ENCODE assay signal across 2 cellular contexts in the genomic region with DNA sequence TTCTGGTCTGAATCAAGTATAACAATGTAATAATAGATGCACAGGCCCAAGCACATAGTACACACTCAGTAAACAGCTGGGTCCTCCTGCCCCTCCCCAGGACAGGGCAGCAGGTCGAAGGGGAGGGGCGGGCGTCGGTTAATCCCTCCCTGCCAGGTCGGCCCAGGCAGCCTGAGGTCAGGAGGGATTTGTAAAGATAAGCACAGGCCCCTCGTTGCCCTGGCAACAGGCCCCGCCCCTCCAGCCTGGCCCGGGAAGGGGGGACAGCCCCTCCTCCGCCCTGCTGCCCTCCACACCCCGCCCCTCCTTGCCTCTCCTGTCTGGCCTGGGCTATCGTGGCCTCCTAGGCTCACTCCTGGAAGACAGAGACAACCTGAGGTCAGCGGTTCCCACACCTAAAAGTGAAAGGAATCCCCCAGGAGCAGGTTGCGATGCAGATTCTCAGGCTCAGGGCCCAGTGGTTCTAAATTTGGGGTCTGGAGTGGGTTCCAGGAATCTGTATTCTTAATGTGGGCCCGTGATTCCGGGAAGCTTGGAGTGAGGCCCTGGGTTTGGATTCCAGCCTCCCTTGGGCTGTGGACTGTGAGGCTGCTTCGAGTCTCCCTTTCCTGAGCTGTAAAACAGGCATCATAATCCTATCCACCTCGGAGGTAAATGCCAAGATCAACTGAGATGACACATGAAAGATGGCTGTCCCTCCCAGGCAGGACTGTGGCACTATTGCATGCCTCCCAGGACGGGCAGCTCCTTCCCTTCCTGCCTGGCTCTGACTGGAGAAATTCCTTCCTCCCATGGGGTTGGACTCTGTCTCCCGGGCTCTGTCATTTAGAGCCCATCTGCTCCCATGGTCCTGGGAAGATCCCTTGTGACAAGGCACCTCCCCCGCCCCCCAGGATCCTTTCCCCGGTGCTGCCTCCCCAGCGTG.
TF ChIP-seq lines count a peak whose summit lies in the region.

No MANE protein-coding gene starts in this region.

TF ChIP-seq in SK-N-SH, 30 proteins besides CTCF, POLR2A, EP300 and RAD21 (continued from another document):
- TF ChIP-seq RXRA (IDR thresholded peaks at IDR 0.05; ENCODE audit: borderline replicate concordance, low read depth) (no peak), TAF1 (IDR thresholded peaks at IDR 0.05; ENCODE audit: borderline replicate concordance, low read depth, low read length) (no peak), NFIC (IDR thresholded peaks at IDR 0.05; ENCODE audit: borderline replicate concordance) (no peak), FOSL2 (IDR thresholded peaks at IDR 0.05; ENCODE audit: borderline replicate concordance, low read depth) (no peak), RCOR1 (IDR thresholded peaks at IDR 0.05; ENCODE audit: low read length) (no peak), FOXM1 (IDR thresholded peaks at IDR 0.05; ENCODE audit: low read depth) (no peak), EZH2phosphoT487 (IDR thresholded peaks at IDR 0.05; ENCODE audit: borderline replicate concordance, low read depth) (no peak)
- TF ChIP-seq, protein P1, sequence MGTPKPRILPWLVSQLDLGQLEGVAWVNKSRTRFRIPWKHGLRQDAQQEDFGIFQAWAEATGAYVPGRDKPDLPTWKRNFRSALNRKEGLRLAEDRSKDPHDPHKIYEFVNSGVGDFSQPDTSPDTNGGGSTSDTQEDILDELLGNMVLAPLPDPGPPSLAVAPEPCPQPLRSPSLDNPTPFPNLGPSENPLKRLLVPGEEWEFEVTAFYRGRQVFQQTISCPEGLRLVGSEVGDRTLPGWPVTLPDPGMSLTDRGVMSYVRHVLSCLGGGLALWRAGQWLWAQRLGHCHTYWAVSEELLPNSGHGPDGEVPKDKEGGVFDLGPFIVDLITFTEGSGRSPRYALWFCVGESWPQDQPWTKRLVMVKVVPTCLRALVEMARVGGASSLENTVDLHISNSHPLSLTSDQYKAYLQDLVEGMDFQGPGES (IDR thresholded peaks at IDR 0.05; ENCODE audit: low read depth, low read length): no peak
- TF ChIP-seq, protein P2, sequence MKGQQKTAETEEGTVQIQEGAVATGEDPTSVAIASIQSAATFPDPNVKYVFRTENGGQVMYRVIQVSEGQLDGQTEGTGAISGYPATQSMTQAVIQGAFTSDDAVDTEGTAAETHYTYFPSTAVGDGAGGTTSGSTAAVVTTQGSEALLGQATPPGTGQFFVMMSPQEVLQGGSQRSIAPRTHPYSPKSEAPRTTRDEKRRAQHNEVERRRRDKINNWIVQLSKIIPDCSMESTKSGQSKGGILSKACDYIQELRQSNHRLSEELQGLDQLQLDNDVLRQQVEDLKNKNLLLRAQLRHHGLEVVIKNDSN (IDR thresholded peaks at IDR 0.05; ENCODE audit: borderline replicate concordance, low read depth): no peak
- TF ChIP-seq, protein P3, sequence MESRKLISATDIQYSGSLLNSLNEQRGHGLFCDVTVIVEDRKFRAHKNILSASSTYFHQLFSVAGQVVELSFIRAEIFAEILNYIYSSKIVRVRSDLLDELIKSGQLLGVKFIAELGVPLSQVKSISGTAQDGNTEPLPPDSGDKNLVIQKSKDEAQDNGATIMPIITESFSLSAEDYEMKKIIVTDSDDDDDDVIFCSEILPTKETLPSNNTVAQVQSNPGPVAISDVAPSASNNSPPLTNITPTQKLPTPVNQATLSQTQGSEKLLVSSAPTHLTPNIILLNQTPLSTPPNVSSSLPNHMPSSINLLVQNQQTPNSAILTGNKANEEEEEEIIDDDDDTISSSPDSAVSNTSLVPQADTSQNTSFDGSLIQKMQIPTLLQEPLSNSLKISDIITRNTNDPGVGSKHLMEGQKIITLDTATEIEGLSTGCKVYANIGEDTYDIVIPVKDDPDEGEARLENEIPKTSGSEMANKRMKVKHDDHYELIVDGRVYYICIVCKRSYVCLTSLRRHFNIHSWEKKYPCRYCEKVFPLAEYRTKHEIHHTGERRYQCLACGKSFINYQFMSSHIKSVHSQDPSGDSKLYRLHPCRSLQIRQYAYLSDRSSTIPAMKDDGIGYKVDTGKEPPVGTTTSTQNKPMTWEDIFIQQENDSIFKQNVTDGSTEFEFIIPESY (IDR thresholded peaks at IDR 0.05; ENCODE audit: borderline replicate concordance, low read depth): no peak

TF ChIP-seq in SK-N-SH treated with all-trans-retinoic acid at 6 μM for 48 hours, 23 proteins besides CTCF, POLR2A, EP300 and RAD21 (continued from another document):
- TF ChIP-seq, protein P4, sequence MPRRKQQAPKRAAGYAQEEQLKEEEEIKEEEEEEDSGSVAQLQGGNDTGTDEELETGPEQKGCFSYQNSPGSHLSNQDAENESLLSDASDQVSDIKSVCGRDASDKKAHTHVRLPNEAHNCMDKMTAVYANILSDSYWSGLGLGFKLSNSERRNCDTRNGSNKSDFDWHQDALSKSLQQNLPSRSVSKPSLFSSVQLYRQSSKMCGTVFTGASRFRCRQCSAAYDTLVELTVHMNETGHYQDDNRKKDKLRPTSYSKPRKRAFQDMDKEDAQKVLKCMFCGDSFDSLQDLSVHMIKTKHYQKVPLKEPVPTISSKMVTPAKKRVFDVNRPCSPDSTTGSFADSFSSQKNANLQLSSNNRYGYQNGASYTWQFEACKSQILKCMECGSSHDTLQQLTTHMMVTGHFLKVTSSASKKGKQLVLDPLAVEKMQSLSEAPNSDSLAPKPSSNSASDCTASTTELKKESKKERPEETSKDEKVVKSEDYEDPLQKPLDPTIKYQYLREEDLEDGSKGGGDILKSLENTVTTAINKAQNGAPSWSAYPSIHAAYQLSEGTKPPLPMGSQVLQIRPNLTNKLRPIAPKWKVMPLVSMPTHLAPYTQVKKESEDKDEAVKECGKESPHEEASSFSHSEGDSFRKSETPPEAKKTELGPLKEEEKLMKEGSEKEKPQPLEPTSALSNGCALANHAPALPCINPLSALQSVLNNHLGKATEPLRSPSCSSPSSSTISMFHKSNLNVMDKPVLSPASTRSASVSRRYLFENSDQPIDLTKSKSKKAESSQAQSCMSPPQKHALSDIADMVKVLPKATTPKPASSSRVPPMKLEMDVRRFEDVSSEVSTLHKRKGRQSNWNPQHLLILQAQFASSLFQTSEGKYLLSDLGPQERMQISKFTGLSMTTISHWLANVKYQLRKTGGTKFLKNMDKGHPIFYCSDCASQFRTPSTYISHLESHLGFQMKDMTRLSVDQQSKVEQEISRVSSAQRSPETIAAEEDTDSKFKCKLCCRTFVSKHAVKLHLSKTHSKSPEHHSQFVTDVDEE (CRISPR knock-in tag; IDR thresholded peaks at IDR 0.05): no peak
- TF ChIP-seq ZNF70 (CRISPR knock-in tag; IDR thresholded peaks at IDR 0.05): no peak
- no peak for TF ChIP-seq BACH2 (CRISPR knock-in tag; IDR thresholded peaks at IDR 0.05; ENCODE audit: borderline replicate concordance)
- no peak for TF ChIP-seq ISL1 (CRISPR knock-in tag; IDR thresholded peaks at IDR 0.05)
- TF ChIP-seq ZFP30 (CRISPR knock-in tag; IDR thresholded peaks at IDR 0.05): no peak
- TF ChIP-seq OSR1 (CRISPR knock-in tag; IDR thresholded peaks at IDR 0.05): no peak
- TF ChIP-seq, protein P5, sequence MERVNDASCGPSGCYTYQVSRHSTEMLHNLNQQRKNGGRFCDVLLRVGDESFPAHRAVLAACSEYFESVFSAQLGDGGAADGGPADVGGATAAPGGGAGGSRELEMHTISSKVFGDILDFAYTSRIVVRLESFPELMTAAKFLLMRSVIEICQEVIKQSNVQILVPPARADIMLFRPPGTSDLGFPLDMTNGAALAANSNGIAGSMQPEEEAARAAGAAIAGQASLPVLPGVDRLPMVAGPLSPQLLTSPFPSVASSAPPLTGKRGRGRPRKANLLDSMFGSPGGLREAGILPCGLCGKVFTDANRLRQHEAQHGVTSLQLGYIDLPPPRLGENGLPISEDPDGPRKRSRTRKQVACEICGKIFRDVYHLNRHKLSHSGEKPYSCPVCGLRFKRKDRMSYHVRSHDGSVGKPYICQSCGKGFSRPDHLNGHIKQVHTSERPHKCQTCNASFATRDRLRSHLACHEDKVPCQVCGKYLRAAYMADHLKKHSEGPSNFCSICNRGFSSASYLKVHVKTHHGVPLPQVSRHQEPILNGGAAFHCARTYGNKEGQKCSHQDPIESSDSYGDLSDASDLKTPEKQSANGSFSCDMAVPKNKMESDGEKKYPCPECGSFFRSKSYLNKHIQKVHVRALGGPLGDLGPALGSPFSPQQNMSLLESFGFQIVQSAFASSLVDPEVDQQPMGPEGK (CRISPR knock-in tag; IDR thresholded peaks at IDR 0.05; ENCODE audit: borderline replicate concordance): no peak
- TF ChIP-seq ZNF565 (CRISPR knock-in tag; conservative IDR thresholded peaks at IDR 0.05; ENCODE audit: low read depth): no peak
- no peak for TF ChIP-seq ARNTL (CRISPR knock-in tag; IDR thresholded peaks at IDR 0.05; ENCODE audit: borderline replicate concordance, low read depth)
- TF ChIP-seq RARB (CRISPR knock-in tag; IDR thresholded peaks at IDR 0.05): no peak
- TF ChIP-seq ESRRG (CRISPR knock-in tag; IDR thresholded peaks at IDR 0.05): no peak
- TF ChIP-seq, protein P6, sequence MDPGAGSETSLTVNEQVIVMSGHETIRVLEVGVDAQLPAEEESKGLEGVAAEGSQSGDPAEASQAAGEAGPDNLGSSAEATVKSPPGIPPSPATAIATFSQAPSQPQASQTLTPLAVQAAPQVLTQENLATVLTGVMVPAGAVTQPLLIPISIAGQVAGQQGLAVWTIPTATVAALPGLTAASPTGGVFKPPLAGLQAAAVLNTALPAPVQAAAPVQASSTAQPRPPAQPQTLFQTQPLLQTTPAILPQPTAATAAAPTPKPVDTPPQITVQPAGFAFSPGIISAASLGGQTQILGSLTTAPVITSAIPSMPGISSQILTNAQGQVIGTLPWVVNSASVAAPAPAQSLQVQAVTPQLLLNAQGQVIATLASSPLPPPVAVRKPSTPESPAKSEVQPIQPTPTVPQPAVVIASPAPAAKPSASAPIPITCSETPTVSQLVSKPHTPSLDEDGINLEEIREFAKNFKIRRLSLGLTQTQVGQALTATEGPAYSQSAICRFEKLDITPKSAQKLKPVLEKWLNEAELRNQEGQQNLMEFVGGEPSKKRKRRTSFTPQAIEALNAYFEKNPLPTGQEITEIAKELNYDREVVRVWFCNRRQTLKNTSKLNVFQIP (CRISPR knock-in tag; IDR thresholded peaks at IDR 0.05; ENCODE audit: borderline replicate concordance, low read depth): no peak
- TF ChIP-seq, protein P7, sequence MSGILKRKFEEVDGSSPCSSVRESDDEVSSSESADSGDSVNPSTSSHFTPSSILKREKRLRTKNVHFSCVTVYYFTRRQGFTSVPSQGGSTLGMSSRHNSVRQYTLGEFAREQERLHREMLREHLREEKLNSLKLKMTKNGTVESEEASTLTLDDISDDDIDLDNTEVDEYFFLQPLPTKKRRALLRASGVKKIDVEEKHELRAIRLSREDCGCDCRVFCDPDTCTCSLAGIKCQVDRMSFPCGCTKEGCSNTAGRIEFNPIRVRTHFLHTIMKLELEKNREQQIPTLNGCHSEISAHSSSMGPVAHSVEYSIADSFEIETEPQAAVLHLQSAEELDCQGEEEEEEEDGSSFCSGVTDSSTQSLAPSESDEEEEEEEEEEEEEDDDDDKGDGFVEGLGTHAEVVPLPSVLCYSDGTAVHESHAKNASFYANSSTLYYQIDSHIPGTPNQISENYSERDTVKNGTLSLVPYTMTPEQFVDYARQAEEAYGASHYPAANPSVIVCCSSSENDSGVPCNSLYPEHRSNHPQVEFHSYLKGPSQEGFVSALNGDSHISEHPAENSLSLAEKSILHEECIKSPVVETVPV (CRISPR knock-in tag; IDR thresholded peaks at IDR 0.05): no peak
- no peak for TF ChIP-seq ZC3H10 (CRISPR knock-in tag; IDR thresholded peaks at IDR 0.05)
- TF ChIP-seq GLIS3 (CRISPR knock-in tag; IDR thresholded peaks at IDR 0.05): no peak
- no peak for TF ChIP-seq TCF4 (CRISPR knock-in tag; IDR thresholded peaks at IDR 0.05; ENCODE audit: borderline replicate concordance)
